ENCODE assay signal across 31 cellular contexts in genomic region chr2:200773083-200773482, GRCh38.
"Had no signal": no experiment of that assay in that cellular context is flagged by ENCODE, and none has a peak within 500 bp of the region (broad histone marks: within the 10 kb centered on the region; RNA-seq: fewer than 3 reads in every experiment).

No MANE protein-coding gene starts in this region.

- H3K36me3 ChIP-seq: SJCRH30 had no signal

- H3K27ac ChIP-seq: PC-9, RWPE1, SJCRH30, SK-N-MC had no signal

- H3K4me1 ChIP-seq: SJCRH30 had no signal

- H3K27me3 ChIP-seq: SJCRH30 had no signal

- H3K4me3 ChIP-seq: PC-9, SJCRH30, SK-N-MC had no signal

- H3K4me2 ChIP-seq: PC-9 had no signal

- DNase-seq: MM.1S, MV-4-11, NCI-H1092, NCI-H1105, NCI-H1417 treated with DMSO at 0.1 percent for 48 hours, NCI-H1436 treated with DMSO at 0.1 percent for 48 hours, NCI-H1694 treated with DMSO at 0.1 percent for 48 hours, NCI-H187 treated with DMSO at 0.1 percent for 48 hours, NCI-H2029, NCI-H2081, NCI-H2171, NCI-H226, NCI-H446 treated with DMSO at 0.1 percent for 48 hours, NCI-H510A, NCI-H524, NCI-H526, NCI-H69, NCI-H748 treated with DMSO at 0.1 percent for 48 hours, NCI-H82, PC-9, SHP77, SIG-M5, SJCRH30, SW 1271, T-helper 1 cell had no signal

- H2AFZ ChIP-seq: PC-9 had no signal

- H3K4me3 Mint-ChIP-seq: T-helper 1 cell treated with Interleukin-12 subunit alpha and Interleukin-12 subunit beta and Interleukin-4 antibody, amounts not matched to agents 30 μg/mL and 1 μg/mL, for 36 hours had no signal

- H3K9me3 ChIP-seq: SJCRH30 had no signal

- H3K27ac Mint-ChIP-seq: T-helper 1 cell treated with Interleukin-12 subunit alpha and Interleukin-12 subunit beta and Interleukin-4 antibody, amounts not matched to agents 30 μg/mL and 1 μg/mL, for 36 hours had no signal

- ATAC-seq: Panc1, Right ventricle myocardium inferior, SK-N-SH treated with all-trans-retinoic acid at 6 μM for 48 hours had no signal
